In genomic region chr4:117898496-117898895, GRCh38 we compare ENCODE assay signal across 15 cellular contexts.
"Had no signal": no experiment of that assay in that cellular context is flagged by ENCODE, and none has a peak within 500 bp of the region (broad histone marks: within the 10 kb centered on the region; RNA-seq: fewer than 3 reads in every experiment).

No MANE protein-coding gene starts in this region.

- H3K27ac ChIP-seq: gastrocnemius medialis, neural progenitor cell, ovary, testis had no signal

- ATAC-seq: gastrocnemius medialis; left ventricle myocardium superior; stimulated activated naive CD8-positive, alpha-beta T cell treated with anti-CD3 and anti-CD28 coated beads, Interleukin-15, amount 100 ng/mL, for 72 hours had no signal

- H3K27me3 ChIP-seq: gastrocnemius medialis, neural progenitor cell, ovary, testis had no signal

- DNase-seq: activated CD4-positive, alpha-beta memory T cell treated with anti-CD3 and anti-CD28 coated beads for 36 hours; activated CD4-positive, alpha-beta T cell treated with anti-CD3 and anti-CD28 coated beads for 1 hour; activated gamma-delta T cell; activated naive CD8-positive, alpha-beta T cell treated with anti-CD3 and anti-CD28 coated beads, Interleukin-2, amount 10 ng/mL, durations not matched to agents 7 days and 5 days; activated T-cell treated with anti-CD3 and anti-CD28 coated beads, Interleukin-2, amount 50 U/mL, for 48 hours; aorta; gastrocnemius medialis; islet precursor cell; left ventricle myocardium superior; ovary; stimulated activated CD4-positive, alpha-beta T cell treated with anti-CD3 and anti-CD28 coated beads, Interleukin-15, amount 100 ng/mL, for 24 hours; stimulated activated CD4-positive, alpha-beta T cell treated with anti-CD3 and anti-CD28 coated beads, Interleukin-4, amount 100 ng/mL, for 24 hours; stimulated activated naive CD8-positive, alpha-beta T cell treated with anti-CD3 and anti-CD28 coated beads, Interleukin-15, amount 100 ng/mL, for 72 hours; testis had no signal

- H3K4me3 ChIP-seq: gastrocnemius medialis, neural progenitor cell, ovary, testis had no signal
